Comparison of ENCODE assay signal across 1 cellular context in the genomic region with DNA sequence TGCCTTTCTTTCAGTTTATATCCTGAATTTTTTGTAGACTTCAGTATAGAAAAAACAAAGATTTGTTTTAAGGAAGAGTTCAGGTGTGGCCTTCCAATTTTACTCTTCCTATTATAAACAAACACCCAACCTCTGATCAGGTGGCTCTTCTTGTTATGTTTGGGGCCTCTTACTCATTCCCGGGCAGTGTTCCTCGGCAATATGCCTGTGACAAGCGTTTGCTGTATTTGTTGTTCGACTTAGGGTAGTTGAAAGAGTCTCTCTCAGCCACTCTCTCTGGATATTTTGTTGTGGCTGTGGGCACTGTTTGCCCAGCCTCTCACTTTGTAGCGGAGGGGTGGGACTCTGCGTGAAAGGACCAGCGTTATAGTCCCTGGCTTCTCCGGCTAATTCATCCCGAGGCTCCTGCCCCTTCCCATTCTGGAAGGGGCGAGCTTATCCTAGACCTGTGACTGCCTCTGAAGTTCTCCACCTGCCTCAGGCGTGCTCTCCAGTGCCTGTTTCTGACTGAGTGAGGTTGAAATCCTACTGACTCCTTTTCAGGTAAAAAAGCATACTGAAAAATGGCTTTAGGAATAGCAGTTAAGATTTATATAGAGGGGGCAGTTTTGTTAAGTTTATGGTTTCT.
TF ChIP-seq lines count a peak whose summit lies in the region.

No MANE protein-coding gene starts in this region.

TF ChIP-seq in GM23338, 12 proteins besides CTCF, POLR2A, EP300 and RAD21 (continued from another document):
- TF ChIP-seq JUNB (IDR thresholded peaks at IDR 0.05; ENCODE audit: unreplicated experiment) (no peak), EZH2phosphoT487 (IDR thresholded peaks at IDR 0.05; ENCODE audit: unreplicated experiment) (no peak)
